In genomic region chr9:129398901-129399300, GRCh38 we compare ENCODE assay signal across 21 cellular contexts.
DNase-seq lines count a peak whose midpoint lies in the region; ATAC-seq and TF ChIP-seq lines count a peak whose summit lies in the region.
"Had no signal": no experiment of that assay in that cellular context is flagged by ENCODE, and none has a peak within 500 bp of the region (broad histone marks: within the 10 kb centered on the region; RNA-seq: fewer than 3 reads in every experiment).

No MANE protein-coding gene starts in this region.

- ATAC-seq in GM21526 (IDR thresholded peaks at IDR 0.05; ENCODE audit: low FRiP score, unreplicated experiment) (no peak), SK-N-SH treated with all-trans-retinoic acid at 6 μM for 48 hours (no peak)

- TF ChIP-seq POLR2A in ovary (IDR thresholded peaks at IDR 0.05): no peak

- no peaks in the 10 kb centered on the region for H3K27me3 ChIP-seq in BE2C
- H3K27me3 ChIP-seq in Loucy (ENCODE audit: insufficient read depth, low read length, poor library complexity, severe bottlenecking): no peaks in the 10 kb centered on the region
- H3K27me3 ChIP-seq in endodermal cell (ENCODE audit: control insufficient read depth, insufficient read depth, low read length, poor library complexity, severe bottlenecking): peaks cover 21% of the 10 kb centered on the region
- H3K27me3 ChIP-seq in ovary: no peaks in the 10 kb centered on the region

- H2AFZ ChIP-seq in Loucy (ENCODE audit: low read length): no peak overlapping the region

- H3K4me3 Mint-ChIP-seq in endodermal cell: no peak overlapping the region
- H3K4me3 Mint-ChIP-seq: CD4-positive, CD25-positive, alpha-beta regulatory T cell; H9 had no signal

- TF ChIP-seq CTCF in BE2C (IDR thresholded peaks at IDR 0.05; ENCODE audit: low read depth, low read length) (no peak), Loucy (conservative IDR thresholded peaks at IDR 0.05; ENCODE audit: low read length) (no peak), endodermal cell (conservative IDR thresholded peaks at IDR 0.05) (no peak), ovary (IDR thresholded peaks at IDR 0.05) (no peak)

- H3K9me3 Mint-ChIP-seq in endodermal cell: no peaks in the 10 kb centered on the region
- H3K9me3 Mint-ChIP-seq: CD4-positive, CD25-positive, alpha-beta regulatory T cell; H9 had no signal

- H3F3A ChIP-seq in Loucy (ENCODE audit: low read depth): no peaks in the 10 kb centered on the region

- intact Hi-C loops in ovary (cut with DNase I): loop anchor here in 1 of 4 donors (10.0 kb wide), 1 partner anchor 186 kb away; no protein-coding TSS in a partner anchor

- no peak overlapping the region for H3K4me3 ChIP-seq in BE2C (ENCODE audit: low read depth, low read length)
- no peak overlapping the region for H3K4me3 ChIP-seq in Loucy (ENCODE audit: low read length, poor library complexity, severe bottlenecking)
- H3K4me3 ChIP-seq in endodermal cell (ENCODE audit: low read length): no peak overlapping the region
- H3K4me3 ChIP-seq in ovary: no peak overlapping the region

- peaks cover 10% of the 10 kb centered on the region for H3K4me1 Mint-ChIP-seq in endodermal cell

- H3K4me1 ChIP-seq in BE2C (peaks cover 33% of the 10 kb centered on the region), Loucy (ENCODE audit: insufficient read depth, low read length, poor library complexity, severe bottlenecking) (peaks cover 11% of the 10 kb centered on the region), endodermal cell (ENCODE audit: control insufficient read depth, insufficient read depth, low read length) (no peaks in the 10 kb centered on the region), ovary (ENCODE audit: insufficient read depth) (peaks cover 8% of the 10 kb centered on the region)

- DNase-seq in BE2C (peak; percentile 9), endodermal cell (peak; percentile 36), ovary (peak in 4 of 5 donors; percentile 15 to 25 (median 22)), NCI-H2196 treated with DMSO at 0.1 percent for 48 hours (lab: John Stamatoyannopoulos, UW; ENCODE audit: unreplicated experiment) (no peak), NCI-H2171 (lab: John Stamatoyannopoulos, UW) (no peak)
- DNase-seq: CD4-positive, CD25-positive, alpha-beta regulatory T cell; DMS153; H9; IMR-90; Karpas-422; MM.1S; NCI-H1092 treated with DMSO at 0.1 percent for 48 hours; NCI-H1694; NCI-H2107; NCI-H345; NCI-H526; SHP77 treated with DMSO at 0.1 percent for 48 hours had no signal

- no peak for TF ChIP-seq EP300 in ovary (IDR thresholded peaks at IDR 0.05)

- H3K27ac Mint-ChIP-seq in endodermal cell: no peak overlapping the region
- H3K27ac Mint-ChIP-seq: CD4-positive, CD25-positive, alpha-beta regulatory T cell; H9 had no signal

- H3K4me2 ChIP-seq in Loucy (ENCODE audit: low read depth, low read length, poor library complexity, severe bottlenecking): no peak overlapping the region

- H3K9ac ChIP-seq in Loucy (ENCODE audit: low read depth, low read length, poor library complexity, severe bottlenecking) (peak overlapping the region; percentile 32), endodermal cell (ENCODE audit: extremely low read depth, low read length, poor library complexity, severe bottlenecking) (no peak overlapping the region)

- H3K36me3 Mint-ChIP-seq in endodermal cell (ENCODE audit: low read depth): no peaks in the 10 kb centered on the region
- H3K36me3 Mint-ChIP-seq: CD4-positive, CD25-positive, alpha-beta regulatory T cell had no signal

- 89 to 92% methylated on average over 6 to 11 of the region's 11 CpGs for WGBS in endodermal cell (ENCODE audit: insufficient coverage in 1 of 2, insufficient read length in 1 of 2), 2 experiments
- WGBS in ovary, 3 donors: 78 to 86% (median 86%) methylated on average over 11 of the region's 11 CpGs

- H3K27ac ChIP-seq in endodermal cell (ENCODE audit: low read depth, low read length): no peak overlapping the region
- H3K27ac ChIP-seq in ovary: no peak overlapping the region

- H3K9me3 ChIP-seq in BE2C (no peaks in the 10 kb centered on the region; the same call in 1 of the 2 replicates), Loucy (ENCODE audit: insufficient read depth, low read depth, low read length) (no peaks in the 10 kb centered on the region), endodermal cell (ENCODE audit: control insufficient read depth, low read length) (no peaks in the 10 kb centered on the region), ovary (no peaks in the 10 kb centered on the region)
- H3K9me3 ChIP-seq: Caco-2 had no signal

- H3K36me3 ChIP-seq in BE2C (no peaks in the 10 kb centered on the region), Loucy (ENCODE audit: insufficient read depth, low read length) (no peaks in the 10 kb centered on the region), endodermal cell (ENCODE audit: control insufficient read depth, insufficient read depth, low read length) (no peaks in the 10 kb centered on the region), ovary (no peaks in the 10 kb centered on the region)

- H4K20me1 ChIP-seq in Loucy (ENCODE audit: insufficient read depth, low read length, poor library complexity, severe bottlenecking): no peaks in the 10 kb centered on the region

- H3K79me2 ChIP-seq in Loucy (ENCODE audit: insufficient read depth, low read length): no peaks in the 10 kb centered on the region

- peaks cover 2% of the 10 kb centered on the region for H3K27me3 Mint-ChIP-seq in endodermal cell (ENCODE audit: insufficient read depth)

- H3K9me2 ChIP-seq in Loucy (replicated peaks; ENCODE audit: low read depth, low read length): no peaks in the 10 kb centered on the region

TF ChIP-seq in SK-N-SH treated with all-trans-retinoic acid at 6 μM for 48 hours, 23 proteins besides CTCF, POLR2A, EP300 and RAD21:
- no peak for TF ChIP-seq GLIS3 (CRISPR knock-in tag; IDR thresholded peaks at IDR 0.05)
- no peak for TF ChIP-seq ISL1 (CRISPR knock-in tag; IDR thresholded peaks at IDR 0.05)
- no peak for TF ChIP-seq TOX (CRISPR knock-in tag; IDR thresholded peaks at IDR 0.05; ENCODE audit: borderline replicate concordance)
- no peak for TF ChIP-seq ESRRG (CRISPR knock-in tag; IDR thresholded peaks at IDR 0.05)
- TF ChIP-seq CSDC2 (CRISPR knock-in tag; IDR thresholded peaks at IDR 0.05): no peak
- TF ChIP-seq POU6F1 (CRISPR knock-in tag; IDR thresholded peaks at IDR 0.05; ENCODE audit: borderline replicate concordance, low read depth): no peak
- TF ChIP-seq RARB (CRISPR knock-in tag; IDR thresholded peaks at IDR 0.05): no peak
- TF ChIP-seq, protein P1, sequence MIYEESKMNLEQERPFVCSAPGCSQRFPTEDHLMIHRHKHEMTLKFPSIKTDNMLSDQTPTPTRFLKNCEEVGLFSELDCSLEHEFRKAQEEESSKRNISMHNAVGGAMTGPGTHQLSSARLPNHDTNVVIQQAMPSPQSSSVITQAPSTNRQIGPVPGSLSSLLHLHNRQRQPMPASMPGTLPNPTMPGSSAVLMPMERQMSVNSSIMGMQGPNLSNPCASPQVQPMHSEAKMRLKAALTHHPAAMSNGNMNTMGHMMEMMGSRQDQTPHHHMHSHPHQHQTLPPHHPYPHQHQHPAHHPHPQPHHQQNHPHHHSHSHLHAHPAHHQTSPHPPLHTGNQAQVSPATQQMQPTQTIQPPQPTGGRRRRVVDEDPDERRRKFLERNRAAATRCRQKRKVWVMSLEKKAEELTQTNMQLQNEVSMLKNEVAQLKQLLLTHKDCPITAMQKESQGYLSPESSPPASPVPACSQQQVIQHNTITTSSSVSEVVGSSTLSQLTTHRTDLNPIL (CRISPR knock-in tag; IDR thresholded peaks at IDR 0.05; ENCODE audit: low read depth): no peak
- TF ChIP-seq BACH2 (CRISPR knock-in tag; IDR thresholded peaks at IDR 0.05; ENCODE audit: borderline replicate concordance): no peak
- TF ChIP-seq ZFP3 (CRISPR knock-in tag; IDR thresholded peaks at IDR 0.05): no peak
- TF ChIP-seq OSR1 (CRISPR knock-in tag; IDR thresholded peaks at IDR 0.05): no peak
- no peak for TF ChIP-seq ZNF70 (CRISPR knock-in tag; IDR thresholded peaks at IDR 0.05)
- TF ChIP-seq ZFP30 (CRISPR knock-in tag; IDR thresholded peaks at IDR 0.05): no peak
- TF ChIP-seq PPARA (CRISPR knock-in tag; IDR thresholded peaks at IDR 0.05; ENCODE audit: borderline replicate concordance): no peak
- TF ChIP-seq ZNF565 (CRISPR knock-in tag; conservative IDR thresholded peaks at IDR 0.05; ENCODE audit: low read depth): no peak
- TF ChIP-seq, protein P2, sequence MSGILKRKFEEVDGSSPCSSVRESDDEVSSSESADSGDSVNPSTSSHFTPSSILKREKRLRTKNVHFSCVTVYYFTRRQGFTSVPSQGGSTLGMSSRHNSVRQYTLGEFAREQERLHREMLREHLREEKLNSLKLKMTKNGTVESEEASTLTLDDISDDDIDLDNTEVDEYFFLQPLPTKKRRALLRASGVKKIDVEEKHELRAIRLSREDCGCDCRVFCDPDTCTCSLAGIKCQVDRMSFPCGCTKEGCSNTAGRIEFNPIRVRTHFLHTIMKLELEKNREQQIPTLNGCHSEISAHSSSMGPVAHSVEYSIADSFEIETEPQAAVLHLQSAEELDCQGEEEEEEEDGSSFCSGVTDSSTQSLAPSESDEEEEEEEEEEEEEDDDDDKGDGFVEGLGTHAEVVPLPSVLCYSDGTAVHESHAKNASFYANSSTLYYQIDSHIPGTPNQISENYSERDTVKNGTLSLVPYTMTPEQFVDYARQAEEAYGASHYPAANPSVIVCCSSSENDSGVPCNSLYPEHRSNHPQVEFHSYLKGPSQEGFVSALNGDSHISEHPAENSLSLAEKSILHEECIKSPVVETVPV (CRISPR knock-in tag; IDR thresholded peaks at IDR 0.05): no peak
TF ChIP-seq in SK-N-SH treated with all-trans-retinoic acid at 6 μM for 48 hours: peak in this region for 0.

Comparison
In these comparisons a context has a peak if more than half of its experiments do, and no peak if none do; other contexts are left out.
1. DNase-seq: peak in BE2C (single experiment), endodermal cell (single experiment) and ovary (4 of 5); none in NCI-H2196 treated with DMSO at 0.1 percent for 48 hours (single experiment) and NCI-H2171 (single experiment).